12 cellular contexts compared by ENCODE assay signal in the genomic region with DNA sequence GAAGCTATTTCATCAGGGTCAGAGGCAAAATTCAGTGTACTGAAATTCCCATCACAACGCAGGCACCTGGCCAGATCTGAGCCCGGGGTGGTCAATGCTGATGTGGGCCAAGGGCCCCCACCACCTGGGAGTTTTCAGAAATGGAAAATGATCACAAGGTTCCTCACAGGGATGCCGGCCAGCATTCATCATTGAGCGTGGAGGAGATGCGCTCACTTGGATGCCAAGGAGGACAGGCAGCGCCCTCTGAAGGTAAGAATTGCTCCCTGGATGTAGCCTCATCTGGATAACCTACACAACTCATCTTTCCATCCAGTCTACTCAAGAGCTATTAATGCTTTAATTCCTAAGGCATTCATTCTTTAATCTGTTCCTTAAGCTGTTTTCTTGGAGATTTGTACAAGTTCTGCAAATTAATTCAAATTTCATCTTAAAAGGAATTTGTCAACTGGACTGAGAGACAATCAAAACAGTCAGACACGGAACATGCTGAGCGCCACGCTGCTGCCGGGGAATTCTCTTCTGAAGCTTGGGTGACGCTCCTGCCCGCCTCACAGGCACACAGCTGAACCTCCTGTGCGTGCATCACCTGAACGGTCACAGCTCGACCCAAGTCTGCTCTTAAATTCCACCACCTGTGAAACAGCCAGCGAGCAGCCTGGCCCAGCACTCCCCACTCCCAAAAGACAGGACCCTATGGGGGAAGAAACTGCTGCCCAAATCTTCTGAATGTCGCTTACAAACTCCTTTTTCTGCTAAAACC.
DNase-seq lines count a peak whose midpoint lies in the region; ATAC-seq and TF ChIP-seq lines count a peak whose summit lies in the region.
"Had no signal": no experiment of that assay in that cellular context is flagged by ENCODE, and none has a peak within 500 bp of the region (broad histone marks: within the 10 kb centered on the region; RNA-seq: fewer than 3 reads in every experiment).

No MANE protein-coding gene starts in this region.

- no peaks in the 10 kb centered on the region for H3K4me1 ChIP-seq in smooth muscle cell (ENCODE audit: low read depth)

- H3K27ac ChIP-seq in VCaP, result no peak overlapping the region
- no peak overlapping the region for H3K27ac ChIP-seq in smooth muscle cell (ENCODE audit: low read depth)

- no peaks in the 10 kb centered on the region for H3K27me3 ChIP-seq in smooth muscle cell (ENCODE audit: low read depth)

- WGBS in smooth muscle cell (ENCODE audit: low lambda C conversion rate), result 90% methylated on average over 17 of the region's 17 CpGs

- H3K79me2 ChIP-seq in smooth muscle cell (ENCODE audit: low read depth), result no peaks in the 10 kb centered on the region

- no peaks in the 10 kb centered on the region for H3F3A ChIP-seq in smooth muscle cell (ENCODE audit: low read depth)

- H3K4me1 Mint-ChIP-seq in stimulated activated effector memory CD8-positive, alpha-beta T cell treated with anti-CD3 and anti-CD28 coated beads, Interleukin-12 subunit alpha, Interleukin-12 subunit beta, amount 100 ng/mL, for 72 hours, result peaks cover 14% of the 10 kb centered on the region
- H3K4me1 Mint-ChIP-seq: memory B cell had no signal

- H3K9ac ChIP-seq in smooth muscle cell (ENCODE audit: low read depth), result no peak overlapping the region

- peak; percentile 17 for DNase-seq in DMS53 (lab: John Stamatoyannopoulos, UW)
- DNase-seq in DMS53 treated with DMSO at 0.1 percent for 48 hours (lab: John Stamatoyannopoulos, UW; ENCODE audit: unreplicated experiment), result no peak
- DNase-seq in iPS-NIHi7 (ENCODE audit: extremely low spot score), result peak; percentile 57
- DNase-seq in smooth muscle cell (lab: John Stamatoyannopoulos, UW; ENCODE audit: unreplicated experiment), result no peak
- DNase-seq in DMS153 treated with DMSO at 0.1 percent for 48 hours (lab: John Stamatoyannopoulos, UW; ENCODE audit: unreplicated experiment), result no peak
- no peak for DNase-seq in stimulated activated effector memory CD8-positive, alpha-beta T cell treated with anti-CD3 and anti-CD28 coated beads, Interleukin-12 subunit alpha, Interleukin-12 subunit beta, amount 100 ng/mL, for 72 hours (ENCODE audit: low spot score in 2 of 2)
- DNase-seq: erythroblast, Karpas-422 had no signal

- no peak overlapping the region for H3K4me3 Mint-ChIP-seq in stimulated activated effector memory CD8-positive, alpha-beta T cell treated with anti-CD3 and anti-CD28 coated beads, Interleukin-12 subunit alpha, Interleukin-12 subunit beta, amount 100 ng/mL, for 72 hours
- H3K4me3 Mint-ChIP-seq: activated naive CD8-positive, alpha-beta T cell; memory B cell had no signal

- no peaks in the 10 kb centered on the region for H3K9me3 Mint-ChIP-seq in stimulated activated effector memory CD8-positive, alpha-beta T cell treated with anti-CD3 and anti-CD28 coated beads, Interleukin-12 subunit alpha, Interleukin-12 subunit beta, amount 100 ng/mL, for 72 hours
- H3K9me3 Mint-ChIP-seq: memory B cell had no signal

- no peak overlapping the region for H3K4me2 ChIP-seq in smooth muscle cell

- H3K27ac Mint-ChIP-seq in stimulated activated effector memory CD8-positive, alpha-beta T cell treated with anti-CD3 and anti-CD28 coated beads, Interleukin-12 subunit alpha, Interleukin-12 subunit beta, amount 100 ng/mL, for 72 hours, result no peak overlapping the region
- H3K27ac Mint-ChIP-seq: activated naive CD8-positive, alpha-beta T cell; memory B cell had no signal

- H3K9me3 ChIP-seq in smooth muscle cell (replicated peaks; ENCODE audit: low read depth), result no peaks in the 10 kb centered on the region

- H3K36me3 Mint-ChIP-seq in stimulated activated effector memory CD8-positive, alpha-beta T cell treated with anti-CD3 and anti-CD28 coated beads, Interleukin-12 subunit alpha, Interleukin-12 subunit beta, amount 100 ng/mL, for 72 hours, result peaks cover 20% of the 10 kb centered on the region

- H4K20me1 ChIP-seq in smooth muscle cell (ENCODE audit: low read depth), result peaks cover 36% of the 10 kb centered on the region

- peak; percentile 31 for TF ChIP-seq CTCF in VCaP (conservative IDR thresholded peaks at IDR 0.05)
- TF ChIP-seq CTCF in smooth muscle cell (IDR thresholded peaks at IDR 0.05; ENCODE audit: borderline replicate concordance, insufficient read depth, poor library complexity, severe bottlenecking), result peak; percentile 18

- H3K36me3 ChIP-seq in smooth muscle cell (ENCODE audit: low read depth), result peaks cover 3% of the 10 kb centered on the region

- no peak for ATAC-seq in GM21529 (IDR thresholded peaks at IDR 0.05; ENCODE audit: unreplicated experiment)
- no peak for ATAC-seq in stimulated activated effector memory CD8-positive, alpha-beta T cell treated with anti-CD3 and anti-CD28 coated beads, Interleukin-12 subunit alpha, Interleukin-12 subunit beta, amount 100 ng/mL, for 72 hours

- no peak overlapping the region for H3K4me3 ChIP-seq in smooth muscle cell

- no peak overlapping the region for H2AFZ ChIP-seq in smooth muscle cell (ENCODE audit: low read depth)

Comparison
In these comparisons a context has a peak if more than half of its experiments do, and no peak if none do; other contexts are left out.
1. DNase-seq: peak in DMS53 (single experiment) and iPS-NIHi7 (single experiment); none in DMS53 treated with DMSO at 0.1 percent for 48 hours (single experiment), smooth muscle cell (single experiment), DMS153 treated with DMSO at 0.1 percent for 48 hours (single experiment) and stimulated activated effector memory CD8-positive, alpha-beta T cell treated with anti-CD3 and anti-CD28 coated beads, Interleukin-12 subunit alpha, Interleukin-12 subunit beta, amount 100 ng/mL, for 72 hours (0 of 2).